In the genomic region with DNA sequence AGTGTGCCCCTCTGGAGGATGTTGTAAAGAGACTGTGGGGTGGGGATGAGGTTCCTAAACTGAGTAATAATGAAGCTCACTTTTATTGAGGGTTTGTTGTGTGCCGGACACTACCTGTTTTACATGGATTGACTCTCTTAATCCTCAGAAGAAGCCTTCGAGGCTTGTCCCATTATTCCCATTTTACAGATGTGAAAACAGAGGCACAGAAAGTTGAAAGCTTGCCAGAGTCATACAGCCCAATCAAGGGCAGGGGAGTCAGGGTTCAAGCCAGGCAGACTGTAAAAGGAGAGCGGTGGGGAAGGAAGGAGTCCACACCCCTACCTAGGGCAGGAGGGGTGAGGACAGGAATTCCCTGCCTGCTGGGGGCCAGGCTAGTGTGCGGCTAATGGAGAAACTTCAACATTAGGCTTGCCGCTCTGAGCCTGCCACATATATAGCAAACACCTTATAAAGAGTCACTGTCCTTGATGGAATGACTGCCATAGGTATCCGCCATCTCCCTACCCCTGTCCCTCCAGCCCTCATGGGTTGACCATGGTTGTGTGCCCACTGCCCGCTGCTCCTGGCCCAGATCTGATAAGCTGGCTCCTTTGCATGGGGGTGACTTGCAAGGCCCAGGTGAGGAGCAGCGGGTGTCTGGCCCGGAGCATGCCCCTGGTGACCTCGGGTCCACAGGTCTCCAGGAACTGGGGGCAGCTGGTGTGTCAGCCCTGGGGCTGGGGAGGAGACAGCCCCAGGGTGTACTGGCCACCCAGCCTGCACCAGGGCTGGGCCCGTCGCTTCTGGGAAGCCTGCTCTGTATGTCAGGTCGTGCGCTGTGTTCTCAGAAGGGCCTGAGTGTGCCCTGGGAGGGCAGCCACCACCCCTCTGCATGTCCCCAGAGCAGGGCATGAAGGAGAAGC, we compare ENCODE assay signal across 10 cellular contexts. TPM values are rescaled to one million over a fixed set of nuclear protein-coding genes. Genes with fewer than 3 reads are reported as not detected.
DNase-seq lines count a peak whose midpoint lies in the region; ATAC-seq and TF ChIP-seq lines count a peak whose summit lies in the region.
"Had no signal": no experiment of that assay in that cellular context is flagged by ENCODE, and none has a peak within 500 bp of the region (broad histone marks: within the 10 kb centered on the region; RNA-seq: fewer than 3 reads in every experiment).

No MANE protein-coding gene starts in this region.

- H4K20me1 ChIP-seq in OCI-LY1 (ENCODE audit: insufficient read depth, low read length), result no peaks in the 10 kb centered on the region
- H4K20me1 ChIP-seq in osteoblast (ENCODE audit: insufficient read depth, low read length), result no peaks in the 10 kb centered on the region
- H4K20me1 ChIP-seq in smooth muscle cell (ENCODE audit: low read depth), result no peaks in the 10 kb centered on the region

- H3K4me3 ChIP-seq in CD8-positive, alpha-beta memory T cell (ENCODE audit: low read length), result no peak overlapping the region
- H3K4me3 ChIP-seq in OCI-LY1 (ENCODE audit: low read depth, low read length, poor library complexity, severe bottlenecking) (no peak overlapping the region), osteoblast (ENCODE audit: insufficient read depth, low read length) (no peak overlapping the region), smooth muscle cell (no peak overlapping the region), SJCRH30 (no peak overlapping the region)

- H2AFZ ChIP-seq in OCI-LY1 (ENCODE audit: low read length), result no peak overlapping the region
- H2AFZ ChIP-seq in osteoblast (ENCODE audit: low read length), result no peak overlapping the region
- no peak overlapping the region for H2AFZ ChIP-seq in smooth muscle cell (ENCODE audit: low read depth)

- no peak for DNase-seq in CD8-positive, alpha-beta memory T cell
- DNase-seq in effector memory CD8-positive, alpha-beta T cell, result no peak
- DNase-seq in osteoblast (ENCODE audit: insufficient read length, low spot score, missing footprints) (peak; percentile 84), smooth muscle cell (lab: John Stamatoyannopoulos, UW; ENCODE audit: unreplicated experiment) (no peak), kidney tubule cell (ENCODE audit: low spot score) (no peak), SJCRH30 (no peak)
- DNase-seq: Caco-2, Right ventricle myocardium superior had no signal

- ATAC-seq in effector memory CD8-positive, alpha-beta T cell (replicated peaks), result no peak

- H3K36me3 ChIP-seq in CD8-positive, alpha-beta memory T cell (ENCODE audit: insufficient read depth, low read length), result no peaks in the 10 kb centered on the region
- H3K36me3 ChIP-seq in OCI-LY1 (ENCODE audit: insufficient read depth, low read length) (peaks cover 7% of the 10 kb centered on the region), osteoblast (ENCODE audit: insufficient read depth, low read length) (no peaks in the 10 kb centered on the region), smooth muscle cell (ENCODE audit: low read depth) (no peaks in the 10 kb centered on the region), SJCRH30 (no peaks in the 10 kb centered on the region)

- H3F3A ChIP-seq in OCI-LY1 (ENCODE audit: insufficient read depth, low read length) (no peaks in the 10 kb centered on the region), smooth muscle cell (ENCODE audit: low read depth) (no peaks in the 10 kb centered on the region)

- no peaks in the 10 kb centered on the region for H3K27me3 Mint-ChIP-seq in CD8-positive, alpha-beta memory T cell
- no peaks in the 10 kb centered on the region for H3K27me3 Mint-ChIP-seq in effector memory CD8-positive, alpha-beta T cell
- H3K27me3 Mint-ChIP-seq: type B pancreatic cell had no signal

- TF ChIP-seq CTCF in OCI-LY1 (IDR thresholded peaks at IDR 0.05; ENCODE audit: low read length), result no peak
- TF ChIP-seq CTCF in osteoblast (IDR thresholded peaks at IDR 0.05; ENCODE audit: extremely low read depth, low read depth, low read length), result no peak
- no peak for TF ChIP-seq CTCF in smooth muscle cell (IDR thresholded peaks at IDR 0.05; ENCODE audit: borderline replicate concordance, insufficient read depth, poor library complexity, severe bottlenecking)

- H3K4me1 ChIP-seq in CD8-positive, alpha-beta memory T cell (ENCODE audit: insufficient read depth, low read length), result peaks cover 44% of the 10 kb centered on the region
- H3K4me1 ChIP-seq in OCI-LY1 (ENCODE audit: insufficient read depth, low read length, severe bottlenecking), result peaks cover 23% of the 10 kb centered on the region
- no peaks in the 10 kb centered on the region for H3K4me1 ChIP-seq in osteoblast (ENCODE audit: insufficient read depth, low read length)
- H3K4me1 ChIP-seq in smooth muscle cell (ENCODE audit: low read depth), result no peaks in the 10 kb centered on the region
- peaks cover 8% of the 10 kb centered on the region for H3K4me1 ChIP-seq in SJCRH30
- H3K4me1 ChIP-seq: Caco-2 had no signal

- H3K79me2 ChIP-seq in OCI-LY1 (ENCODE audit: insufficient read depth, low read length), result peaks cover 4% of the 10 kb centered on the region; the same call in 1 of the 2 replicates
- peaks cover 20% of the 10 kb centered on the region for H3K79me2 ChIP-seq in osteoblast (ENCODE audit: insufficient read depth, low read length)
- H3K79me2 ChIP-seq in smooth muscle cell (ENCODE audit: low read depth), result peaks cover 13% of the 10 kb centered on the region

- peaks cover 0 to 37% (median 7%) of the 10 kb centered on the region in 3 donors for H3K36me3 Mint-ChIP-seq in CD8-positive, alpha-beta memory T cell
- H3K36me3 Mint-ChIP-seq in effector memory CD8-positive, alpha-beta T cell (ENCODE audit: insufficient read depth), result peaks cover 60% of the 10 kb centered on the region
- H3K36me3 Mint-ChIP-seq: type B pancreatic cell had no signal

- POLR2A ChIA-PET in CD8-positive, alpha-beta memory T cell (lab: Charles Lee), result interaction anchor here (0.7 to 3.8 kb wide), 6 partner anchors 12 to 156 kb away, joined by 3 to 31 read pairs (median 4); partner anchors contain the start of genes MORN3 and ORAI1

- H3K4me2 ChIP-seq in OCI-LY1 (ENCODE audit: low read length) (no peak overlapping the region), osteoblast (ENCODE audit: insufficient read depth, low read length) (no peak overlapping the region), smooth muscle cell (no peak overlapping the region)

- 96% methylated on average over 14 of the region's 14 CpGs for WGBS in smooth muscle cell (ENCODE audit: low lambda C conversion rate)

- H3K4me3 Mint-ChIP-seq in CD8-positive, alpha-beta memory T cell, result peak overlapping the region; percentile 39 to 88 (median 74)
- H3K4me3 Mint-ChIP-seq in effector memory CD8-positive, alpha-beta T cell, result peak overlapping the region; percentile 75 to 82
- H3K4me3 Mint-ChIP-seq: type B pancreatic cell had no signal

- H3K27ac Mint-ChIP-seq in CD8-positive, alpha-beta memory T cell, result peak overlapping the region; percentile 85 to 96 (median 92)
- H3K27ac Mint-ChIP-seq in effector memory CD8-positive, alpha-beta T cell, result peak overlapping the region; percentile 92 to 96
- H3K27ac Mint-ChIP-seq: type B pancreatic cell had no signal

- no peaks in the 10 kb centered on the region for H3K9me3 ChIP-seq in CD8-positive, alpha-beta memory T cell (ENCODE audit: low read length)
- H3K9me3 ChIP-seq in OCI-LY1 (ENCODE audit: low read length), result no peaks in the 10 kb centered on the region
- H3K9me3 ChIP-seq in osteoblast (ENCODE audit: low read depth, low read length), result no peaks in the 10 kb centered on the region
- H3K9me3 ChIP-seq in smooth muscle cell (replicated peaks; ENCODE audit: low read depth), result no peaks in the 10 kb centered on the region
- no peaks in the 10 kb centered on the region for H3K9me3 ChIP-seq in SJCRH30 (replicated peaks)
- H3K9me3 ChIP-seq: Caco-2 had no signal

- peaks cover 30 to 55% (median 35%) of the 10 kb centered on the region in 3 donors for H3K4me1 Mint-ChIP-seq in CD8-positive, alpha-beta memory T cell
- peaks cover 34 to 37% of the 10 kb centered on the region in 2 donors for H3K4me1 Mint-ChIP-seq in effector memory CD8-positive, alpha-beta T cell (ENCODE audit: low read depth in 2 of 2)

- H3K9me3 Mint-ChIP-seq in CD8-positive, alpha-beta memory T cell, result no peaks in the 10 kb centered on the region
- no peaks in the 10 kb centered on the region for H3K9me3 Mint-ChIP-seq in effector memory CD8-positive, alpha-beta T cell
- H3K9me3 Mint-ChIP-seq: type B pancreatic cell had no signal

- no peak overlapping the region for H3K9ac ChIP-seq in OCI-LY1 (ENCODE audit: low read length)
- H3K9ac ChIP-seq in smooth muscle cell (ENCODE audit: low read depth), result no peak overlapping the region

- no peaks in the 10 kb centered on the region for H3K27me3 ChIP-seq in CD8-positive, alpha-beta memory T cell (ENCODE audit: insufficient read depth, low read length, poor library complexity, severe bottlenecking)
- no peaks in the 10 kb centered on the region for H3K27me3 ChIP-seq in OCI-LY1 (ENCODE audit: insufficient read depth, low read length)
- no peaks in the 10 kb centered on the region for H3K27me3 ChIP-seq in osteoblast (ENCODE audit: insufficient read depth, low read length)
- no peaks in the 10 kb centered on the region for H3K27me3 ChIP-seq in smooth muscle cell (ENCODE audit: low read depth)
- no peaks in the 10 kb centered on the region for H3K27me3 ChIP-seq in SJCRH30

- CTCF ChIA-PET in CD8-positive, alpha-beta memory T cell (lab: Charles Lee), result interaction anchor here (0.7 to 5.3 kb wide), 9 partner anchors 12 to 143 kb away, joined by 3 to 53 read pairs (median 5); partner anchors contain the start of genes MORN3 and ORAI1

- H3K27ac ChIP-seq in CD8-positive, alpha-beta memory T cell (ENCODE audit: low read depth, low read length), result no peak overlapping the region
- H3K27ac ChIP-seq in OCI-LY1 (ENCODE audit: low read depth, low read length, poor library complexity, severe bottlenecking) (peak overlapping the region; percentile 68), osteoblast (ENCODE audit: low read depth, low read length) (no peak overlapping the region), smooth muscle cell (ENCODE audit: low read depth) (no peak overlapping the region), SJCRH30 (no peak overlapping the region)

- no peaks in the 10 kb centered on the region for H3K9me2 ChIP-seq in OCI-LY1 (ENCODE audit: low read depth, low read length)

RNA-seq across cellular contexts. Expression of gene ORAI1, which starts 12.2 kb away (rescaled TPM):
- total RNA-seq in CD8-positive, alpha-beta memory T cell, result 10 to 100 TPM; 61.9 to 64.7 TPM
- polyA plus RNA-seq in CD8-positive, alpha-beta memory T cell, result 237 TPM
- total RNA-seq in osteoblast (7.2 and 7.7 TPM in 2 replicates), smooth muscle cell (5.4 and 5.5 TPM in 2 replicates)
- 23.4 and 24.0 TPM in 2 replicates for polyA plus RNA-seq in smooth muscle cell
- 11.5 and 12.2 TPM in 2 replicates for total RNA-seq in SJCRH30 (2014; rRNA removed; shearing (Covaris generic))

RNA-seq across cellular contexts. Expression of gene MORN3, which starts 30.9 kb away (rescaled TPM):
- 1 to 10 TPM; 1.8 to 2.5 TPM for total RNA-seq in CD8-positive, alpha-beta memory T cell
- 6.5 TPM for polyA plus RNA-seq in CD8-positive, alpha-beta memory T cell
- 0.88 and 1.4 TPM in 2 replicates for total RNA-seq in osteoblast
- 0.13 and 0.18 TPM in 2 replicates for total RNA-seq in smooth muscle cell
- 0.11 and 2.0 TPM in 2 replicates for polyA plus RNA-seq in smooth muscle cell
- total RNA-seq in SJCRH30 (2014; rRNA removed; shearing (Covaris generic)), result 0.68 and 0.75 TPM in 2 replicates

RNA-seq across cellular contexts. Expression of gene KDM2B, which starts 57.7 kb away (rescaled TPM):
- 10 to 100 TPM; 63.2 to 64.0 TPM for total RNA-seq in CD8-positive, alpha-beta memory T cell
- 18.3 TPM for polyA plus RNA-seq in CD8-positive, alpha-beta memory T cell
- 29.8 and 32.6 TPM in 2 replicates for total RNA-seq in osteoblast
- 19.9 and 34.9 TPM in 2 replicates for total RNA-seq in smooth muscle cell
- polyA plus RNA-seq in smooth muscle cell, result 16.3 and 22.6 TPM in 2 replicates
- total RNA-seq in SJCRH30 (2014; rRNA removed; shearing (Covaris generic)), result 44.0 and 48.4 TPM in 2 replicates
